ENCODE assay signal across 10 cellular contexts in the genomic region with DNA sequence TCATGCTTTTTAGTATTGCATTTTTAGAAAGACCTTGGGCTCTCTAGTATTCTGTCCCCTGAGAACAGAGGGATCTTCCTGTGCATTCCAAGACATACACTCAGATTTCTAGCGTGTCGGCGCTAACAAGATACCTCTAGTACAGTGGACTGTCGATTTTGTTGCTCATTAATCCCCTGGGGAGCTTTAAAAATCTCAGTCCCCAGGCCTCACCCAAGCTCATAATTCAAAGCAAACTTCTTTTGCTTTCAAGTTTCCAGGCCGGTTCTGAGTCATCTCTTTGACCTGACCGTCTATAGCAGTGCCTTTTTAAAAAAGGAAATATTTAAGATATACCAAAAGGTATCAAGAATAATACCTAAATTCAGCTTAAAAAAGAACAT.
DNase-seq lines count a peak whose midpoint lies in the region; ATAC-seq and TF ChIP-seq lines count a peak whose summit lies in the region.
"Had no signal": no experiment of that assay in that cellular context is flagged by ENCODE, and none has a peak within 500 bp of the region (broad histone marks: within the 10 kb centered on the region; RNA-seq: fewer than 3 reads in every experiment).

No MANE protein-coding gene starts in this region.

- no peak overlapping the region for H3K4me3 Mint-ChIP-seq in progenitor cell of endocrine pancreas (ENCODE audit: low read depth)

- H3K27ac Mint-ChIP-seq in progenitor cell of endocrine pancreas: peak overlapping the region; percentile 59

- H3K27ac ChIP-seq in RWPE1: peak overlapping the region; percentile 84
- H3K27ac ChIP-seq: right atrium auricular region had no signal

- H3K27me3 Mint-ChIP-seq in progenitor cell of endocrine pancreas: no peaks in the 10 kb centered on the region

- no peak for TF ChIP-seq CTCF in RWPE1 (conservative IDR thresholded peaks at IDR 0.05; ENCODE audit: low read depth)
- no peak for TF ChIP-seq CTCF in progenitor cell of endocrine pancreas (IDR thresholded peaks at IDR 0.05; ENCODE audit: unreplicated experiment)

- H3K36me3 Mint-ChIP-seq in progenitor cell of endocrine pancreas (ENCODE audit: insufficient read depth): peaks cover 23% of the 10 kb centered on the region

- CTCF ChIA-PET in RWPE1 (lab: Yijun Ruan, JAX): interaction anchor here (0.5 to 0.9 kb wide), 2 partner anchors 20 to 35 kb away, joined by 3 read pairs; no protein-coding TSS in a partner anchor

- H3K4me1 Mint-ChIP-seq in progenitor cell of endocrine pancreas (ENCODE audit: low read depth): peaks cover 4% of the 10 kb centered on the region

- DNase-seq in RWPE1 (ENCODE audit: low spot score): no peak
- no peak for DNase-seq in progenitor cell of endocrine pancreas (ENCODE audit: low spot score, unreplicated experiment)
- no peak for DNase-seq in anterior cingulate cortex (lab: John Stamatoyannopoulos, UW)
- no peak for DNase-seq in stimulated activated CD4-positive, alpha-beta T cell treated with anti-CD3 and anti-CD28 coated beads, Interleukin-1b, Interleukin-23, amount 100 ng/mL, for 48 hours
- DNase-seq in occipital lobe (lab: John Stamatoyannopoulos, UW): no peak
- no peak for DNase-seq in NCI-H226
- DNase-seq: NCI-H2171 treated with DMSO at 0.1 percent for 48 hours had no signal

- POLR2A ChIA-PET in RWPE1 (lab: Yijun Ruan, JAX; ENCODE audit: low non-redundant PET): interaction anchor here (0.9 kb wide), 1 partner anchor 135 kb away, joined by 3 read pairs; no protein-coding TSS in a partner anchor

- H3K9me3 Mint-ChIP-seq in progenitor cell of endocrine pancreas (ENCODE audit: low read depth): peaks cover 9% of the 10 kb centered on the region

- ATAC-seq in GM18867 (IDR thresholded peaks at IDR 0.05; ENCODE audit: unreplicated experiment): peak; percentile 84
- peak; percentile 59 for ATAC-seq in HG02840 (IDR thresholded peaks at IDR 0.05; ENCODE audit: low FRiP score, unreplicated experiment)
